In genomic region chr7:69430502-69431145, GRCh38 we compare ENCODE assay signal across 12 cellular contexts.
DNase-seq lines count a peak whose midpoint lies in the region; ATAC-seq and TF ChIP-seq lines count a peak whose summit lies in the region.
"Had no signal": no experiment of that assay in that cellular context is flagged by ENCODE, and none has a peak within 500 bp of the region (broad histone marks: within the 10 kb centered on the region; RNA-seq: fewer than 3 reads in every experiment).

No MANE protein-coding gene starts in this region.

- TF ChIP-seq CTCF in adrenal gland (IDR thresholded peaks at IDR 0.05) (no peak), Calu3 (IDR thresholded peaks at IDR 0.05; ENCODE audit: unreplicated experiment) (no peak)

- H3K36me3 ChIP-seq in adrenal gland (replicated peaks in 1 of 2) (no peaks in the 10 kb centered on the region), muscle layer of duodenum (ENCODE audit: control insufficient read depth in 1 of 2, insufficient read depth in 2 of 2, low read length in 2 of 2) (no peaks in the 10 kb centered on the region)

- no peaks in the 10 kb centered on the region for H3K27me3 Mint-ChIP-seq in Calu3 (ENCODE audit: unreplicated experiment)

- H3K4me1 Mint-ChIP-seq in Calu3 (ENCODE audit: low read depth, unreplicated experiment): no peaks in the 10 kb centered on the region

- TF ChIP-seq POLR2A in adrenal gland (IDR thresholded peaks at IDR 0.05): no peak

- ATAC-seq in GM19463 (IDR thresholded peaks at IDR 0.05; ENCODE audit: unreplicated experiment): no peak
- ATAC-seq: activated T-cell treated with anti-CD3 and anti-CD28 coated beads, Interleukin-2, amount 50 U/mL, for 72 hours had no signal

- WGBS in adrenal gland, 4 donors: 49 to 63% (median 56%) methylated on average over 15 of the region's 15 CpGs

- intact Hi-C loops in adrenal gland (cut with DNase I): no loop called here
- intact Hi-C loops in Calu3 (cut with micrococcal nuclease; ENCODE audit: unreplicated experiment): no loop called here

- H3K9me3 ChIP-seq in adrenal gland (replicated peaks in 1 of 3) (no peaks in the 10 kb centered on the region), muscle layer of duodenum (ENCODE audit: control insufficient read depth in 1 of 2, low read length in 2 of 2) (no peaks in the 10 kb centered on the region)

- H3K4me1 ChIP-seq in adrenal gland (replicated peaks in 1 of 2) (peaks cover 0 to 12% of the 10 kb centered on the region in 2 donors), muscle layer of duodenum (ENCODE audit: control insufficient read depth in 1 of 2, insufficient read depth in 2 of 2, low read length in 2 of 2) (peaks cover 8 to 19% of the 10 kb centered on the region in 2 donors)

- DNase-seq in Ammon's horn (ENCODE audit: low spot score) (peak; percentile 14), HK-2 (ENCODE audit: unreplicated experiment) (peak; percentile 3), adrenal gland (peak in 6 of 7 donors; percentile 13 to 60 (median 33)), DMS53 (lab: John Stamatoyannopoulos, UW) (no peak), Calu3 (no peak), COLO829 (ENCODE audit: low spot score) (no peak)
- DNase-seq: activated T-cell treated with anti-CD3 and anti-CD28 coated beads, Interleukin-2, amount 50 U/mL, for 72 hours; NCI-H226 had no signal

- H3K27me3 ChIP-seq in adrenal gland (no peaks in the 10 kb centered on the region), muscle layer of duodenum (ENCODE audit: low read depth, low read length) (no peaks in the 10 kb centered on the region)

- H3K4me3 ChIP-seq in adrenal gland (no peak overlapping the region), muscle layer of duodenum (ENCODE audit: low read depth in 1 of 2, low read length in 2 of 2) (no peak overlapping the region)

- CTCF ChIA-PET in Calu3 (lab: Charles Lee): no interaction called here

- BruUV-seq in Calu3 (replicated peaks; lab: Mats Ljungman, UMichigan): no TSS peak

- H3K27ac ChIP-seq in adrenal gland (peak overlapping the region in 1 of 5 donors; percentile 23), muscle layer of duodenum (ENCODE audit: low read length) (peak overlapping the region; percentile 60)
- H3K27ac ChIP-seq: C4-2B had no signal

- H3K27ac Mint-ChIP-seq in Calu3 (ENCODE audit: unreplicated experiment): no peak overlapping the region
- H3K27ac Mint-ChIP-seq: activated T-cell treated with anti-CD3 and anti-CD28 coated beads, Interleukin-2, amount 50 U/mL, for 72 hours had no signal

- H3K4me3 Mint-ChIP-seq in Calu3 (ENCODE audit: low read depth, unreplicated experiment): no peak overlapping the region
- H3K4me3 Mint-ChIP-seq: activated T-cell treated with anti-CD3 and anti-CD28 coated beads, Interleukin-2, amount 50 U/mL, for 72 hours; neural crest cell had no signal

- no peaks in the 10 kb centered on the region for H3K36me3 Mint-ChIP-seq in Calu3 (ENCODE audit: insufficient read depth, unreplicated experiment)

- peaks cover 9% of the 10 kb centered on the region for H3K9me3 Mint-ChIP-seq in Calu3 (ENCODE audit: low read depth, unreplicated experiment)

Comparison
In these comparisons a context has a peak if more than half of its experiments do, and no peak if none do; other contexts are left out.
1. DNase-seq: peak in Ammon's horn (single experiment), HK-2 (single experiment) and adrenal gland (6 of 7); none in DMS53 (single experiment), Calu3 (single experiment) and COLO829 (single experiment).